14 cellular contexts compared by ENCODE assay signal in genomic region chr6:52546678-52547077, GRCh38. TPM values are rescaled to one million over a fixed set of nuclear protein-coding genes. Genes with fewer than 3 reads are reported as not detected.
A peak's percentile ranks its signal among the peaks of the same experiment; 100 is the strongest.
DNase-seq lines count a peak whose midpoint lies in the region; ATAC-seq, FAIRE-seq and TF ChIP-seq lines count a peak whose summit lies in the region.
"Had no signal": no experiment of that assay in that cellular context is flagged by ENCODE, and none has a peak within 500 bp of the region (broad histone marks: within the 10 kb centered on the region; RNA-seq: fewer than 3 reads in every experiment).

No MANE protein-coding gene starts in this region.

- no peak overlapping the region for H3K4me3 ChIP-seq in colonic mucosa
- H3K4me3 ChIP-seq in testis = no peak overlapping the region

- H3K36me3 ChIP-seq in colonic mucosa = no peaks in the 10 kb centered on the region
- no peaks in the 10 kb centered on the region for H3K36me3 ChIP-seq in testis (ENCODE audit: low read depth, missing control alignments)

- POLR2A ChIA-PET in activated B cell treated with CpG ODN at 0.5 μM for 24 hours (lab: Charles Lee) = no interaction called here

- no peak overlapping the region for H3K27ac ChIP-seq in colonic mucosa
- peak overlapping the region in 1 of 2 donors; percentile 73 for H3K27ac ChIP-seq in testis

- peak overlapping the region; percentile 29 for H3K4me3 Mint-ChIP-seq in activated B cell treated with CpG ODN at 0.5 μM for 24 hours
- no peak overlapping the region for H3K4me3 Mint-ChIP-seq in activated T-cell treated with anti-CD3 and anti-CD28 coated beads, Interleukin-2, amount 50 U/mL, for 24 hours
- H3K4me3 Mint-ChIP-seq: type B pancreatic cell had no signal

- ATAC-seq in GM21390 (IDR thresholded peaks at IDR 0.05; ENCODE audit: unreplicated experiment) = peak; percentile 81
- ATAC-seq in HG03066 (IDR thresholded peaks at IDR 0.05; ENCODE audit: low read depth, unreplicated experiment) = peak; percentile 79
- ATAC-seq in activated B cell treated with CpG ODN at 0.5 μM for 24 hours (ENCODE audit: low read depth) = peak; percentile 84

- WGBS in testis, 2 donors = 90 to 96% methylated on average over 3 of the region's 3 CpGs

- peaks cover 9% of the 10 kb centered on the region for H3K36me3 Mint-ChIP-seq in activated B cell treated with CpG ODN at 0.5 μM for 24 hours (ENCODE audit: low read depth)
- no peaks in the 10 kb centered on the region for H3K36me3 Mint-ChIP-seq in activated T-cell treated with anti-CD3 and anti-CD28 coated beads, Interleukin-2, amount 50 U/mL, for 24 hours (ENCODE audit: low read depth)

- peak overlapping the region; percentile 68 for H3K27ac Mint-ChIP-seq in activated B cell treated with CpG ODN at 0.5 μM for 24 hours
- H3K27ac Mint-ChIP-seq in activated T-cell treated with anti-CD3 and anti-CD28 coated beads, Interleukin-2, amount 50 U/mL, for 24 hours = no peak overlapping the region
- H3K27ac Mint-ChIP-seq: type B pancreatic cell had no signal

- intact Hi-C loops in activated B cell treated with CpG ODN at 0.5 μM for 24 hours (cut with micrococcal nuclease) = loop anchor here (1.0 kb wide), 1 partner anchor 9 kb away; no protein-coding TSS in a partner anchor
- intact Hi-C loops in colonic mucosa (cut with DNase I) = no loop called here
- intact Hi-C loops in testis (cut with DNase I; ENCODE audit: low total_unique reads) = no loop called here

- H3K9me3 ChIP-seq in colonic mucosa = no peaks in the 10 kb centered on the region
- no peaks in the 10 kb centered on the region for H3K9me3 ChIP-seq in testis

- H3K9me3 Mint-ChIP-seq in activated B cell treated with CpG ODN at 0.5 μM for 24 hours = no peaks in the 10 kb centered on the region
- no peaks in the 10 kb centered on the region for H3K9me3 Mint-ChIP-seq in activated T-cell treated with anti-CD3 and anti-CD28 coated beads, Interleukin-2, amount 50 U/mL, for 24 hours
- H3K9me3 Mint-ChIP-seq: type B pancreatic cell had no signal

- peaks cover 36% of the 10 kb centered on the region for H3K4me1 Mint-ChIP-seq in activated B cell treated with CpG ODN at 0.5 μM for 24 hours
- peaks cover 18% of the 10 kb centered on the region for H3K4me1 Mint-ChIP-seq in activated T-cell treated with anti-CD3 and anti-CD28 coated beads, Interleukin-2, amount 50 U/mL, for 24 hours (ENCODE audit: low read depth)

- TF ChIP-seq CTCF in activated B cell treated with CpG ODN at 0.5 μM for 24 hours (IDR thresholded peaks at IDR 0.05) (no peak), colonic mucosa (IDR thresholded peaks at IDR 0.05) (no peak), testis (IDR thresholded peaks at IDR 0.05) (no peak)

- H3K27me3 ChIP-seq in colonic mucosa (no peaks in the 10 kb centered on the region), testis (no peaks in the 10 kb centered on the region)

- DNase-seq in GM18507 (ENCODE audit: extremely low spot score, insufficient read length, low read depth) = no peak
- DNase-seq in activated B cell treated with CpG ODN at 0.5 μM for 24 hours = no peak
- DNase-seq in NCI-H187 (lab: John Stamatoyannopoulos, UW) = no peak
- DNase-seq in colonic mucosa = no peak
- DNase-seq in activated T-cell treated with anti-CD3 and anti-CD28 coated beads, Interleukin-2, amount 50 U/mL, for 24 hours = no peak
- DNase-seq in testis = no peak
- DNase-seq: COR-L47, cortex of kidney, GOT3, hypothalamus, NCI-H1092 had no signal

- H3K9ac ChIP-seq in colonic mucosa (ENCODE audit: low read depth in 2 of 2, low read length in 2 of 2) = no peak overlapping the region

- H3K4me1 ChIP-seq in colonic mucosa (peaks cover 30% of the 10 kb centered on the region), testis (peaks cover 42% of the 10 kb centered on the region)

- CTCF ChIA-PET in activated B cell treated with CpG ODN at 0.5 μM for 24 hours (lab: Charles Lee) = no interaction called here

- no peaks in the 10 kb centered on the region for H3K27me3 Mint-ChIP-seq in activated B cell treated with CpG ODN at 0.5 μM for 24 hours
- no peaks in the 10 kb centered on the region for H3K27me3 Mint-ChIP-seq in activated T-cell treated with anti-CD3 and anti-CD28 coated beads, Interleukin-2, amount 50 U/mL, for 24 hours
- H3K27me3 Mint-ChIP-seq: type B pancreatic cell had no signal

- no peak for TF ChIP-seq POLR2A in testis (IDR thresholded peaks at IDR 0.05)

- peak; percentile 76 for FAIRE-seq in GM18507 (lab: Jason Lieb, UNC)

RNA-seq across cellular contexts. Expression of gene TRAM2, which starts 30.2 kb away (rescaled TPM):
- total RNA-seq in activated B cell treated with CpG ODN at 0.5 μM for 24 hours (9.1 and 9.9 TPM in 2 replicates), colonic mucosa (10 to 100 TPM; 19.1 to 21.2 TPM), testis (10 to 100 TPM; 21.1 to 26.1 TPM)
- polyA plus RNA-seq in testis (ENCODE audit: insufficient read depth, low read depth, low replicate concordance) = 34.7 TPM
